14 cellular contexts compared by ENCODE assay signal in the genomic region with DNA sequence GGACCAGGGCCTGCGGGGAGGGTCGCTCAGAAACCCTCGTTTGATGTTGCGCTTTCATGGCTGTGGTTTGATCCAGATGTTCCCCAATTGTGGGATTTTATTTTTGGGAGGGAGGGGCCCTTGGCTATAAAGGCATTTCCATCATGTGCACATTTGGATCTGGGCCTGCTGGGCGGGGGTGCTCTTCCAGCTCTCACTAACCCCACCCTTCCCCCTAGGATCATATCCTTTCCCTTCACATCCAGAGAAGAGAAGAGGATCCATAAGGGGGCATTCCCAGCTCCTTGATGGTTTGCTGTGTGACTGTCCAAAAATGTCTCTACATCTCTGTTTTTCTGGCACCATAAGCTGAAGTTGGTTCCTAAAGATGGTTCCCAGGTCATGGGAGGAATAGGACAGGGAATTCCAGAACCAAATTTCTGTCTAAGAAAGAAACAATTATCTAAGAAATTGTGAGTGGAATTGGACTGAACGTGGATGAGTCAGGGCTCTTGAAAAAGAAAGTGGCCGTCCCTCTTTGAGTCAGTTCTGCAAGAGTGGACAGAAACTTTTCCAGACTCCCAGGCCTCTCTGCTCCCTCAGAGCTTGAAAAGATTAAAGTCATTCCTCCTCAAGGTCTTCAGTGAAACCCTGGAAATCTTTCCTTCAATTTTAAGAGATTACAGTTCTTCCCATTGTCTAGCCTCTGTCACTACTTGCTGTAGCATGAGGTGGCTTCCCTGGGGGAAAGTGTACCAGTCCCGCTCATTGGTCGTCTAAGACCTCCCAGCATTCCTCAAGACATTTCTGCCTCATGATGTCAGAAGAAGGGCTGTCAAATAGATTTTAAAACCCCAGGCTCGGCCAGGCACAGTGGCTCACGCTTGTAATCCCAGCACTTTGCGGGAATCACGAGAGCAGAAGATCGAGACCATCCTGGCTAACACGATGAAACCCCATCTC. TPM values are rescaled to one million over a fixed set of nuclear protein-coding genes. Genes with fewer than 3 reads are reported as not detected.
DNase-seq lines count a peak whose midpoint lies in the region; ATAC-seq and TF ChIP-seq lines count a peak whose summit lies in the region.
"Had no signal": no experiment of that assay in that cellular context is flagged by ENCODE, and none has a peak within 500 bp of the region (broad histone marks: within the 10 kb centered on the region; RNA-seq: fewer than 3 reads in every experiment).

No MANE protein-coding gene starts in this region.

- CTCF ChIA-PET in Caco-2 (lab: Charles Lee) = interaction anchor here (0.6 to 1.5 kb wide), 2 partner anchors 50 to 72 kb away, joined by 3 to 4 read pairs; no protein-coding TSS in a partner anchor

- ATAC-seq in right cardiac atrium = peak; percentile 23 to 43
- ATAC-seq in gastrocnemius medialis = peak; percentile 38 to 49
- ATAC-seq in activated T-helper 17 cell treated with anti-CD3 and anti-CD28 coated beads, Interleukin-2, amount 50 U/mL, for 72 hours (replicated peaks) = no peak
- ATAC-seq in HG02938 (IDR thresholded peaks at IDR 0.05; ENCODE audit: unreplicated experiment) = no peak
- ATAC-seq: stimulated activated naive CD8-positive, alpha-beta T cell treated with anti-CD3 and anti-CD28 coated beads, Interleukin-15, amount 100 ng/mL, for 72 hours had no signal

- H3K36me3 ChIP-seq in Caco-2 (ENCODE audit: control insufficient read depth, insufficient read depth, low read length) (no peaks in the 10 kb centered on the region), gastrocnemius medialis (no peaks in the 10 kb centered on the region)

- H3K9me3 Mint-ChIP-seq in Caco-2 (ENCODE audit: unreplicated experiment) = no peaks in the 10 kb centered on the region
- H3K9me3 Mint-ChIP-seq in activated T-helper 1 cell treated with anti-CD3 and anti-CD28 coated beads, Interleukin-12 subunit alpha, Interleukin-12 subunit beta, Interleukin-2, Interleukin-4 antibody, amounts not matched to agents 30 ng/mL and 10 ng/mL and 1 ng/mL, durations not matched to agents 14 hours and 24 hours and 36 hours = no peaks in the 10 kb centered on the region
- no peaks in the 10 kb centered on the region for H3K9me3 Mint-ChIP-seq in activated T-helper 17 cell treated with anti-CD3 and anti-CD28 coated beads, Interleukin-2, amount 50 U/mL, for 72 hours
- H3K9me3 Mint-ChIP-seq: stimulated activated naive CD8-positive, alpha-beta T cell treated with anti-CD3 and anti-CD28 coated beads, Interleukin-15, amount 100 ng/mL, for 72 hours had no signal

- H3K27me3 Mint-ChIP-seq in Caco-2 (ENCODE audit: insufficient read depth, unreplicated experiment) = no peaks in the 10 kb centered on the region
- peaks cover 38% of the 10 kb centered on the region for H3K27me3 Mint-ChIP-seq in activated T-helper 1 cell treated with anti-CD3 and anti-CD28 coated beads, Interleukin-12 subunit alpha, Interleukin-12 subunit beta, Interleukin-2, Interleukin-4 antibody, amounts not matched to agents 30 ng/mL and 10 ng/mL and 1 ng/mL, durations not matched to agents 14 hours and 24 hours and 36 hours (ENCODE audit: insufficient read depth)
- H3K27me3 Mint-ChIP-seq in activated T-helper 17 cell treated with anti-CD3 and anti-CD28 coated beads, Interleukin-2, amount 50 U/mL, for 72 hours = peaks cover 31% of the 10 kb centered on the region

- H3K9me3 ChIP-seq in Caco-2 = no peaks in the 10 kb centered on the region
- H3K9me3 ChIP-seq in right cardiac atrium (ENCODE audit: control insufficient read depth, low read length) = no peaks in the 10 kb centered on the region
- no peaks in the 10 kb centered on the region for H3K9me3 ChIP-seq in gastrocnemius medialis

- 47% methylated on average over 15 of the region's 15 CpGs for WGBS in right cardiac atrium

- H3K27me3 ChIP-seq in Caco-2 (replicated peaks; ENCODE audit: control insufficient read depth, insufficient read depth, low read length) (no peaks in the 10 kb centered on the region), right cardiac atrium (ENCODE audit: control insufficient read depth, insufficient read depth) (no peaks in the 10 kb centered on the region), gastrocnemius medialis (peaks cover 0 to 3% (median 0%) of the 10 kb centered on the region in 3 donors)

- H3K36me3 Mint-ChIP-seq in Caco-2 (ENCODE audit: insufficient read depth, unreplicated experiment) = no peaks in the 10 kb centered on the region
- no peaks in the 10 kb centered on the region for H3K36me3 Mint-ChIP-seq in activated T-helper 1 cell treated with anti-CD3 and anti-CD28 coated beads, Interleukin-12 subunit alpha, Interleukin-12 subunit beta, Interleukin-2, Interleukin-4 antibody, amounts not matched to agents 30 ng/mL and 10 ng/mL and 1 ng/mL, durations not matched to agents 14 hours and 24 hours and 36 hours (ENCODE audit: low read depth)
- H3K36me3 Mint-ChIP-seq in activated T-helper 17 cell treated with anti-CD3 and anti-CD28 coated beads, Interleukin-2, amount 50 U/mL, for 72 hours (ENCODE audit: low read depth) = no peaks in the 10 kb centered on the region

- TF ChIP-seq CTCF in Caco-2 (IDR thresholded peaks at IDR 0.05; ENCODE audit: insufficient read depth in 1 of 2, low read depth in 1 of 2, low read length in 1 of 2, severe bottlenecking in 1 of 2, unreplicated experiment in 1 of 2) (no peak), gastrocnemius medialis (IDR thresholded peaks at IDR 0.05 in 4 of 5, conservative IDR thresholded peaks at IDR 0.05 in 1 of 5) (no peak)

- no TSS peak for BruUV-seq in Caco-2 (replicated peaks; lab: Mats Ljungman, UMichigan)

- H3K27ac Mint-ChIP-seq in Caco-2 (ENCODE audit: unreplicated experiment) = no peak overlapping the region
- H3K27ac Mint-ChIP-seq in activated T-helper 1 cell treated with anti-CD3 and anti-CD28 coated beads, Interleukin-12 subunit alpha, Interleukin-12 subunit beta, Interleukin-2, Interleukin-4 antibody, amounts not matched to agents 30 ng/mL and 10 ng/mL and 1 ng/mL, durations not matched to agents 14 hours and 24 hours and 36 hours = no peak overlapping the region
- H3K27ac Mint-ChIP-seq in activated T-helper 17 cell treated with anti-CD3 and anti-CD28 coated beads, Interleukin-2, amount 50 U/mL, for 72 hours = no peak overlapping the region
- H3K27ac Mint-ChIP-seq: stimulated activated naive CD8-positive, alpha-beta T cell treated with anti-CD3 and anti-CD28 coated beads, Interleukin-15, amount 100 ng/mL, for 72 hours had no signal

- peaks cover 42% of the 10 kb centered on the region for H3K4me1 ChIP-seq in Caco-2
- no peaks in the 10 kb centered on the region for H3K4me1 ChIP-seq in right cardiac atrium (ENCODE audit: control insufficient read depth, insufficient read depth, low read length)
- no peaks in the 10 kb centered on the region for H3K4me1 ChIP-seq in gastrocnemius medialis

- no peak for DNase-seq in Caco-2
- peak; percentile 81 for DNase-seq in amniotic epithelial cell (ENCODE audit: low read depth)
- DNase-seq in right cardiac atrium = peak in 1 of 3 donors; percentile 32
- DNase-seq in gastrocnemius medialis = peak in 1 of 2 donors; percentile 43
- no peak for DNase-seq in KG1 (lab: John Stamatoyannopoulos, UW)
- DNase-seq in activated T-helper 1 cell treated with anti-CD3 and anti-CD28 coated beads, Interleukin-12 subunit alpha, Interleukin-12 subunit beta, Interleukin-2, Interleukin-4 antibody, amounts not matched to agents 30 ng/mL and 10 ng/mL and 1 ng/mL, durations not matched to agents 14 hours and 24 hours and 36 hours (ENCODE audit: low spot score) = no peak
- DNase-seq: activated naive CD4-positive, alpha-beta T cell; cortex of kidney; NCI-H446 treated with DMSO at 0.1 percent for 48 hours; SIG-M5; stimulated activated CD4-positive, alpha-beta T cell treated with anti-CD3 and anti-CD28 coated beads, Interleukin-4, amount 100 ng/mL, for 24 hours; stimulated activated naive CD8-positive, alpha-beta T cell treated with anti-CD3 and anti-CD28 coated beads, Interleukin-15, amount 100 ng/mL, for 72 hours had no signal

- H3K27ac ChIP-seq in right cardiac atrium (ENCODE audit: low read length) (peak overlapping the region; percentile 70), gastrocnemius medialis (peak overlapping the region; percentile 29 to 78 (median 71))

- H3K4me3 Mint-ChIP-seq in Caco-2 (ENCODE audit: unreplicated experiment) = peak overlapping the region; percentile 58
- no peak overlapping the region for H3K4me3 Mint-ChIP-seq in activated T-helper 1 cell treated with anti-CD3 and anti-CD28 coated beads, Interleukin-12 subunit alpha, Interleukin-12 subunit beta, Interleukin-2, Interleukin-4 antibody, amounts not matched to agents 30 ng/mL and 10 ng/mL and 1 ng/mL, durations not matched to agents 14 hours and 24 hours and 36 hours
- H3K4me3 Mint-ChIP-seq in activated T-helper 17 cell treated with anti-CD3 and anti-CD28 coated beads, Interleukin-2, amount 50 U/mL, for 72 hours = no peak overlapping the region
- H3K4me3 Mint-ChIP-seq: stimulated activated naive CD8-positive, alpha-beta T cell treated with anti-CD3 and anti-CD28 coated beads, Interleukin-15, amount 100 ng/mL, for 72 hours had no signal

- intact Hi-C loops in Caco-2 (cut with micrococcal nuclease; ENCODE audit: unreplicated experiment) = no loop called here
- intact Hi-C loops in right cardiac atrium (cut with DNase I) = no loop called here
- intact Hi-C loops in gastrocnemius medialis (cut with DNase I; ENCODE audit: low total_unique reads) = no loop called here
- intact Hi-C loops in activated T-helper 1 cell treated with anti-CD3 and anti-CD28 coated beads, Interleukin-12 subunit alpha, Interleukin-12 subunit beta, Interleukin-2, Interleukin-4 antibody, amounts not matched to agents 30 ng/mL and 10 ng/mL and 1 ng/mL, durations not matched to agents 14 hours and 24 hours and 36 hours (cut with micrococcal nuclease) = no loop called here

- POLR2A ChIA-PET in Caco-2 (lab: Charles Lee) = no interaction called here

- H3K4me3 ChIP-seq in Caco-2 (ENCODE audit: low read depth, low read length) (no peak overlapping the region), right cardiac atrium (ENCODE audit: low read length) (no peak overlapping the region), gastrocnemius medialis (no peak overlapping the region)

- no peak for TF ChIP-seq POLR2A in gastrocnemius medialis (IDR thresholded peaks at IDR 0.05)

- H3K4me1 Mint-ChIP-seq in Caco-2 (ENCODE audit: low read depth, unreplicated experiment) = peaks cover 30% of the 10 kb centered on the region
- no peaks in the 10 kb centered on the region for H3K4me1 Mint-ChIP-seq in activated T-helper 1 cell treated with anti-CD3 and anti-CD28 coated beads, Interleukin-12 subunit alpha, Interleukin-12 subunit beta, Interleukin-2, Interleukin-4 antibody, amounts not matched to agents 30 ng/mL and 10 ng/mL and 1 ng/mL, durations not matched to agents 14 hours and 24 hours and 36 hours (ENCODE audit: low read depth)
- H3K4me1 Mint-ChIP-seq in activated T-helper 17 cell treated with anti-CD3 and anti-CD28 coated beads, Interleukin-2, amount 50 U/mL, for 72 hours = no peaks in the 10 kb centered on the region
- H3K4me1 Mint-ChIP-seq: stimulated activated naive CD8-positive, alpha-beta T cell treated with anti-CD3 and anti-CD28 coated beads, Interleukin-15, amount 100 ng/mL, for 72 hours had no signal

- in situ Hi-C loops in gastrocnemius medialis (cut with MboI; ENCODE audit: low sequenced_read_pairs in 4 of 4) = no loop called here

RNA-seq across cellular contexts. Expression of a gene that starts 47.0 kb away (rescaled TPM):
- 51.8 and 53.2 TPM in 2 replicates for total RNA-seq in Caco-2 (2022)
- 10 to 100 TPM; 16.8 to 20.7 (median 18.6) TPM for total RNA-seq in right cardiac atrium
- 26.3 TPM for polyA plus RNA-seq in right cardiac atrium
- total RNA-seq in gastrocnemius medialis = 10 to 100 TPM; 25.3 to 51.8 (median 35.4) TPM
- 28.6 and 29.6 TPM in 2 replicates for total RNA-seq in activated T-helper 1 cell treated with anti-CD3 and anti-CD28 coated beads, Interleukin-12 subunit alpha, Interleukin-12 subunit beta, Interleukin-2, Interleukin-4 antibody, amounts not matched to agents 30 ng/mL and 10 ng/mL and 1 ng/mL, durations not matched to agents 14 hours and 24 hours and 36 hours
- 10 to 100 TPM; 24.2 to 28.7 TPM for total RNA-seq in activated T-helper 17 cell treated with anti-CD3 and anti-CD28 coated beads, Interleukin-2, amount 50 U/mL, for 72 hours

Comparison
In these comparisons a context has a peak if more than half of its experiments do, and no peak if none do; other contexts are left out.
1. ATAC-seq: peak in right cardiac atrium (2 of 2) and gastrocnemius medialis (2 of 2); none in activated T-helper 17 cell treated with anti-CD3 and anti-CD28 coated beads, Interleukin-2, amount 50 U/mL, for 72 hours (single experiment) and HG02938 (single experiment).